In the genomic region with DNA sequence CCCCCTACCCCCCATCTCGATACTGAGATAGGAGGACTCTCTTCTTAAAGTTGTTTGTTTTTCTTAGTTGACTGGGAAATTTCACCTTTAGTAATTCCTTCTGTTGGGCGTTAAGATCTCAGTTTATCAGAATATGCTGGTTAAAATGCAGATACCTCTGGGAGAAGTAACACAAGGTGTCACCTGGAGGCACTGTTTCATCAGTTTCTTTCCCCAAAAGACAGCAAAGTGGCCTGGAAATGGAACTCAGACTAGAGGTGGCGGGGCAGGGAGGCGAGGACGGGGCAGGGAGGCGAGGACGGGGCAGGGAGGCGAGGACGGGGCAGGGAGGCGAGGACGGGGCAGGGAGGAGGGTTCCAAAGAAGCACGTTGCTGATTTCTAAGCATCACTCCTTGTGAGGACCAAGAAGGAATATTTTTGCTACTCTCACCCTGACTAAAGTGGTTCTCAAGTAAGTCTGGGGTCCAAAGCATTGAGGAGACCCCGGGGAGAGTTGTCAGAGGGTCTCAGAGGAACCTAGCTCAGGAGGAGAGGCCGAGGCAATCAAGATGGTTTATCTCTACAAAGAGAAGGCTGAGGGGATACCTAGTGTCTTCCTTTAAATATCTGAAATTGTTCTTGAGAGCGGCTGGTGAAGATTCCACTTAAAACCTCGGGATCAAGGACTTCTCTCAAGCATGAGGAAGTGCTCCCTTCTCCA, we compare ENCODE assay signal across 14 cellular contexts.
"Had no signal": no experiment of that assay in that cellular context is flagged by ENCODE, and none has a peak within 500 bp of the region (broad histone marks: within the 10 kb centered on the region; RNA-seq: fewer than 3 reads in every experiment).

No MANE protein-coding gene starts in this region.

- H3K4me1 ChIP-seq: adrenal gland, parathyroid adenoma, transverse colon had no signal

- H3K27ac ChIP-seq: adrenal gland, hepatocyte, parathyroid adenoma, transverse colon had no signal

- H3K36me3 ChIP-seq: adrenal gland, transverse colon had no signal

- H3K4me1 Mint-ChIP-seq: activated naive CD4-positive, alpha-beta T cell treated with anti-CD3 and anti-CD28 coated beads, Interleukin-2, amount 10 ng/mL, durations not matched to agents 7 days and 5 days had no signal

- H3K9me3 ChIP-seq: adrenal gland, transverse colon had no signal

- H3K4me3 Mint-ChIP-seq: activated naive CD4-positive, alpha-beta T cell treated with anti-CD3 and anti-CD28 coated beads, Interleukin-2, amount 10 ng/mL, durations not matched to agents 7 days and 5 days; dendritic cell treated with granulocyte-macrophage colony-stimulating factor and Interleukin-4, amounts not matched to agents 40 ng/mL and 50 ng/mL, for 4 days; mesothelial cell of epicardium; stimulated activated memory B cell treated with anti-CD40 and anti-IgM and Interleukin-4, amounts not matched to agents 10 μg/mL and 1 μg/mL and 100 μg/mL, for 72 hours had no signal

- H3K9me3 Mint-ChIP-seq: activated naive CD4-positive, alpha-beta T cell treated with anti-CD3 and anti-CD28 coated beads, Interleukin-2, amount 10 ng/mL, durations not matched to agents 7 days and 5 days; activated T-helper 2 cell treated with anti-CD3 and anti-CD28 coated beads, Interferon-gamma antibody, Interleukin-2, Interleukin-4, amounts not matched to agents 10 μg/mL and 5 μg/mL and 100 μg/mL, durations not matched to agents 14 hours and 24 hours and 36 hours; dendritic cell treated with granulocyte-macrophage colony-stimulating factor and Interleukin-4, amounts not matched to agents 40 ng/mL and 50 ng/mL, for 4 days; mesothelial cell of epicardium; stimulated activated memory B cell treated with anti-CD40 and anti-IgM and Interleukin-4, amounts not matched to agents 10 μg/mL and 1 μg/mL and 100 μg/mL, for 72 hours had no signal

- H2AFZ ChIP-seq: hepatocyte, parathyroid adenoma had no signal

- DNase-seq: activated CD4-positive, alpha-beta T cell treated with anti-CD3 and anti-CD28 coated beads, Interleukin-2, amount 50 U/mL, for 4 hours; activated naive CD4-positive, alpha-beta T cell treated with anti-CD3 and anti-CD28 coated beads, Interleukin-2, amount 10 ng/mL, durations not matched to agents 7 days and 5 days; activated T-cell treated with anti-CD3 and anti-CD28 coated beads for 4 hours; central memory CD4-positive, alpha-beta T cell; erythroblast; small intestine; transverse colon had no signal

- H3K4me3 ChIP-seq: adrenal gland, hepatocyte, transverse colon had no signal

- H3K27me3 ChIP-seq: adrenal gland, hepatocyte, transverse colon had no signal

- H3K79me2 ChIP-seq: hepatocyte, parathyroid adenoma had no signal

- H3K4me2 ChIP-seq: hepatocyte had no signal

- H3K9ac ChIP-seq: parathyroid adenoma had no signal

- H3K27ac Mint-ChIP-seq: activated naive CD4-positive, alpha-beta T cell treated with anti-CD3 and anti-CD28 coated beads, Interleukin-2, amount 10 ng/mL, durations not matched to agents 7 days and 5 days; activated T-helper 2 cell treated with anti-CD3 and anti-CD28 coated beads, Interferon-gamma antibody, Interleukin-2, Interleukin-4, amounts not matched to agents 10 μg/mL and 5 μg/mL and 100 μg/mL, durations not matched to agents 14 hours and 24 hours and 36 hours; dendritic cell treated with granulocyte-macrophage colony-stimulating factor and Interleukin-4, amounts not matched to agents 40 ng/mL and 50 ng/mL, for 4 days; mesothelial cell of epicardium; stimulated activated memory B cell treated with anti-CD40 and anti-IgM and Interleukin-4, amounts not matched to agents 10 μg/mL and 1 μg/mL and 100 μg/mL, for 72 hours had no signal

- H3K36me3 Mint-ChIP-seq: activated naive CD4-positive, alpha-beta T cell treated with anti-CD3 and anti-CD28 coated beads, Interleukin-2, amount 10 ng/mL, durations not matched to agents 7 days and 5 days; mesothelial cell of epicardium; stimulated activated memory B cell treated with anti-CD40 and anti-IgM and Interleukin-4, amounts not matched to agents 10 μg/mL and 1 μg/mL and 100 μg/mL, for 72 hours had no signal
